10 cellular contexts compared by ENCODE assay signal in genomic region chr3:124832782-124833709, GRCh38. TPM values are rescaled to one million over a fixed set of nuclear protein-coding genes. Genes with fewer than 3 reads are reported as not detected.
DNase-seq lines count a peak whose midpoint lies in the region; ATAC-seq, FAIRE-seq and TF ChIP-seq lines count a peak whose summit lies in the region.
"Had no signal": no experiment of that assay in that cellular context is flagged by ENCODE, and none has a peak within 500 bp of the region (broad histone marks: within the 10 kb centered on the region; RNA-seq: fewer than 3 reads in every experiment).

No MANE protein-coding gene starts in this region.

- TF ChIP-seq CTCF in choroid plexus epithelial cell (conservative IDR thresholded peaks at IDR 0.05; ENCODE audit: low read depth, low read length): no peak
- no peak for TF ChIP-seq CTCF in lung (IDR thresholded peaks at IDR 0.05; ENCODE audit: control extremely low read depth, extremely low read depth)
- TF ChIP-seq CTCF in upper lobe of left lung (IDR thresholded peaks at IDR 0.05): no peak

- H3K36me3 ChIP-seq in lung (ENCODE audit: control insufficient read depth in 2 of 2, insufficient read depth in 2 of 2, low read length in 2 of 2) (no peaks in the 10 kb centered on the region), upper lobe of left lung (no peaks in the 10 kb centered on the region)
- H3K36me3 ChIP-seq: Peyer's patch had no signal

- TF ChIP-seq EP300 in upper lobe of left lung (IDR thresholded peaks at IDR 0.05): peak in 1 of 4 donors; percentile 19

- H3K27ac ChIP-seq in lung (ENCODE audit: low read depth in 1 of 2, low read length in 1 of 2) (peak overlapping the region; percentile 65 to 88), upper lobe of left lung (peak overlapping the region in 3 of 4 donors; percentile 71 to 81 (median 80))

- TF ChIP-seq POLR2A in upper lobe of left lung (IDR thresholded peaks at IDR 0.05) (no peak), erythroblast (IDR thresholded peaks at IDR 0.05; ENCODE audit: low read length) (no peak)

- peaks cover 24 to 28% of the 10 kb centered on the region in 2 donors for H3K4me1 ChIP-seq in lung (ENCODE audit: control insufficient read depth in 2 of 2, insufficient read depth in 2 of 2, low read length in 2 of 2)
- H3K4me1 ChIP-seq in upper lobe of left lung: peaks cover 47 to 66% (median 49%) of the 10 kb centered on the region in 4 donors

- FAIRE-seq in HTR-8/SVneo (lab: Jason Lieb, UNC): no peak

- ATAC-seq in lung (ENCODE audit: insufficient read depth, low FRiP score) (no peak), upper lobe of left lung (ENCODE audit: low FRiP score in 2 of 2) (no peak)

- no peaks in the 10 kb centered on the region for H3K9me3 ChIP-seq in lung (ENCODE audit: control insufficient read depth in 2 of 2, insufficient read depth in 1 of 2, low read length in 1 of 2)
- H3K9me3 ChIP-seq in upper lobe of left lung: no peaks in the 10 kb centered on the region
- H3K9me3 ChIP-seq: Peyer's patch had no signal

- no peak overlapping the region for H3K4me3 ChIP-seq in choroid plexus epithelial cell (ENCODE audit: low read depth, low read length)
- H3K4me3 ChIP-seq in lung: no peak overlapping the region
- H3K4me3 ChIP-seq in upper lobe of left lung: no peak overlapping the region
- H3K4me3 ChIP-seq: Peyer's patch had no signal

- WGBS in lung, 2 donors: 63 to 93% methylated on average over 1 of the region's 1 CpG
- WGBS in upper lobe of left lung, 2 donors: 60 to 69% methylated on average over 1 of the region's 1 CpG

- DNase-seq in HTR-8/SVneo (ENCODE audit: insufficient read length, low spot score): peak; percentile 48
- DNase-seq in choroid plexus epithelial cell (ENCODE audit: low read depth): peak; percentile 80
- no peak for DNase-seq in lung (ENCODE audit: low spot score)
- no peak for DNase-seq in upper lobe of left lung
- no peak for DNase-seq in erythroblast (lab: John Stamatoyannopoulos, UW)
- DNase-seq in LoVo (ENCODE audit: low spot score): no peak
- DNase-seq in retina: no peak
- DNase-seq: NCI-H1105; Peyer's patch; stimulated activated CD4-positive, alpha-beta T cell treated with anti-CD3 and anti-CD28 coated beads, Interleukin-4, amount 100 ng/mL, for 1 hour had no signal

- H3K27me3 ChIP-seq in lung (ENCODE audit: control insufficient read depth, insufficient read depth): no peaks in the 10 kb centered on the region
- no peaks in the 10 kb centered on the region for H3K27me3 ChIP-seq in upper lobe of left lung
- H3K27me3 ChIP-seq: Peyer's patch had no signal

RNA-seq across cellular contexts. Expression of gene ITGB5, which starts 54.1 kb away (rescaled TPM):
- 100 to 1,000 TPM in 1 of 2 donors, 10 to 100 TPM in 1; 45.2 to 126 TPM for total RNA-seq in lung
- polyA plus RNA-seq in lung: 10 to 100 TPM; 21.0 to 42.3 TPM
- total RNA-seq in upper lobe of left lung: 100 to 1,000 TPM in 4 of 6 donors, 10 to 100 TPM in 2; 81.5 to 145 (median 106) TPM

Comparison
In these comparisons a context has a peak if more than half of its experiments do, and no peak if none do; other contexts are left out.
1. DNase-seq: peak in HTR-8/SVneo (single experiment) and choroid plexus epithelial cell (single experiment); none in lung (single experiment), upper lobe of left lung (0 of 2), erythroblast (0 of 2), LoVo (single experiment) and retina (single experiment).